ENCODE assay signal across 9 cellular contexts in genomic region chr12:104137175-104137901, GRCh38. TPM values are rescaled to one million over a fixed set of nuclear protein-coding genes. Genes with fewer than 3 reads are reported as not detected.
DNase-seq lines count a peak whose midpoint lies in the region; ATAC-seq, FAIRE-seq and TF ChIP-seq lines count a peak whose summit lies in the region.
"Had no signal": no experiment of that assay in that cellular context is flagged by ENCODE, and none has a peak within 500 bp of the region (broad histone marks: within the 10 kb centered on the region; RNA-seq: fewer than 3 reads in every experiment).

No MANE protein-coding gene starts in this region.

- TF ChIP-seq CTCF in astrocyte (IDR thresholded peaks at IDR 0.05; ENCODE audit: insufficient read depth, low read depth, low read length) = no peak

- H3K27me3 ChIP-seq in HUES6 (ENCODE audit: control insufficient read depth, insufficient read depth, low read length) = no peaks in the 10 kb centered on the region
- H3K27me3 ChIP-seq in astrocyte (ENCODE audit: insufficient read depth, low read length) = no peaks in the 10 kb centered on the region

- peaks cover 30% of the 10 kb centered on the region for H3K4me1 ChIP-seq in HUES6 (ENCODE audit: control insufficient read depth, insufficient read depth, low read length)
- peaks cover 24% of the 10 kb centered on the region for H3K4me1 ChIP-seq in astrocyte (ENCODE audit: insufficient read depth, low read length)

- H3K9me3 ChIP-seq in HUES6 (ENCODE audit: control insufficient read depth, insufficient read depth, low read depth, low read length) = no peaks in the 10 kb centered on the region
- no peaks in the 10 kb centered on the region for H3K9me3 ChIP-seq in astrocyte (ENCODE audit: insufficient read depth, low read depth, low read length)

- H3K9me3 Mint-ChIP-seq in T-helper 2 cell treated with Interferon-gamma antibody and Interleukin-4, amounts not matched to agents 5 μg/mL and 100 μg/mL, for 36 hours = no peaks in the 10 kb centered on the region
- H3K9me3 Mint-ChIP-seq in astrocyte (ENCODE audit: unreplicated experiment) = no peaks in the 10 kb centered on the region

- peak overlapping the region; percentile 64 for H3K27ac ChIP-seq in HUES6 (ENCODE audit: low read depth, low read length)
- peak overlapping the region; percentile 80 for H3K27ac ChIP-seq in astrocyte (ENCODE audit: low read depth, low read length)

- H3K4me3 Mint-ChIP-seq in T-helper 2 cell treated with Interferon-gamma antibody and Interleukin-4, amounts not matched to agents 5 μg/mL and 100 μg/mL, for 36 hours = peak overlapping the region; percentile 93
- H3K4me3 Mint-ChIP-seq in astrocyte (ENCODE audit: unreplicated experiment) = peak overlapping the region; percentile 92

- peaks cover 11% of the 10 kb centered on the region for H3K27me3 Mint-ChIP-seq in T-helper 2 cell treated with Interferon-gamma antibody and Interleukin-4, amounts not matched to agents 5 μg/mL and 100 μg/mL, for 36 hours (ENCODE audit: low read depth)
- H3K27me3 Mint-ChIP-seq in astrocyte (ENCODE audit: low read depth, unreplicated experiment) = no peaks in the 10 kb centered on the region

- peak; percentile 82 for DNase-seq in DMS 273 (lab: John Stamatoyannopoulos, UW; ENCODE audit: unreplicated experiment)
- peak; percentile 51 for DNase-seq in T-helper 2 cell treated with Interferon-gamma antibody and Interleukin-4, amounts not matched to agents 5 μg/mL and 100 μg/mL, for 36 hours (ENCODE audit: low spot score)
- peak; percentile 76 for DNase-seq in astrocyte (ENCODE audit: low read depth)
- peak; percentile 36 for DNase-seq in hepatic stellate cell (ENCODE audit: low spot score)
- peak; percentile 78 for DNase-seq in retina
- no peak for DNase-seq in NCI-H446 treated with DMSO at 0.1 percent for 48 hours (lab: John Stamatoyannopoulos, UW)

- H3K79me2 ChIP-seq in astrocyte (ENCODE audit: insufficient read depth, low read length) = peaks cover 49% of the 10 kb centered on the region

- H3K4me3 ChIP-seq in HUES6 (ENCODE audit: low read depth, low read length) = peak overlapping the region; percentile 93
- H3K4me3 ChIP-seq in astrocyte (ENCODE audit: insufficient read depth, low read depth, low read length) = peak overlapping the region; percentile 85

- peaks cover 15% of the 10 kb centered on the region for H3K4me1 Mint-ChIP-seq in T-helper 2 cell treated with Interferon-gamma antibody and Interleukin-4, amounts not matched to agents 5 μg/mL and 100 μg/mL, for 36 hours (ENCODE audit: low read depth)
- peaks cover 17% of the 10 kb centered on the region for H3K4me1 Mint-ChIP-seq in astrocyte (ENCODE audit: low read depth, unreplicated experiment)

- H3K4me2 ChIP-seq in astrocyte (ENCODE audit: low read length) = peak overlapping the region; percentile 90

- FAIRE-seq in astrocyte (lab: Jason Lieb, UNC) = no peak
- FAIRE-seq: endometrium had no signal

- H3K36me3 ChIP-seq in HUES6 (ENCODE audit: control insufficient read depth, insufficient read depth, low read length) (peaks cover 27% of the 10 kb centered on the region), astrocyte (ENCODE audit: insufficient read depth, low read length) (peaks cover 8% of the 10 kb centered on the region)

- peak overlapping the region; percentile 48 for H2AFZ ChIP-seq in astrocyte (ENCODE audit: low read depth, low read length)

- H4K20me1 ChIP-seq in astrocyte (ENCODE audit: insufficient read depth, low read length) = peaks cover 9% of the 10 kb centered on the region

- H3K9ac ChIP-seq in HUES6 (ENCODE audit: low read length) (peak overlapping the region; percentile 94), astrocyte (ENCODE audit: low read length) (peak overlapping the region; percentile 86)

- H3K36me3 Mint-ChIP-seq in T-helper 2 cell treated with Interferon-gamma antibody and Interleukin-4, amounts not matched to agents 5 μg/mL and 100 μg/mL, for 36 hours (ENCODE audit: low read depth) = peaks cover 5% of the 10 kb centered on the region
- no peaks in the 10 kb centered on the region for H3K36me3 Mint-ChIP-seq in astrocyte (ENCODE audit: low read depth, unreplicated experiment)

- H3K27ac Mint-ChIP-seq in T-helper 2 cell treated with Interferon-gamma antibody and Interleukin-4, amounts not matched to agents 5 μg/mL and 100 μg/mL, for 36 hours = peak overlapping the region; percentile 89
- H3K27ac Mint-ChIP-seq in astrocyte (ENCODE audit: unreplicated experiment) = peak overlapping the region; percentile 78

- ATAC-seq in GM21390 (IDR thresholded peaks at IDR 0.05; ENCODE audit: unreplicated experiment) = peak; percentile 34

RNA-seq across cellular contexts. Expression of gene NFYB, which starts 0.7 kb away (rescaled TPM):
- total RNA-seq in astrocyte = 12.3 and 14.8 TPM in 2 replicates
